In genomic region chr3:196096382-196096953, GRCh38 we compare ENCODE assay signal across 8 cellular contexts. TPM values are rescaled to one million over a fixed set of nuclear protein-coding genes. Genes with fewer than 3 reads are reported as not detected.
DNase-seq lines count a peak whose midpoint lies in the region; ATAC-seq and TF ChIP-seq lines count a peak whose summit lies in the region.

No MANE protein-coding gene starts in this region.

- H3K23ac ChIP-seq in H9 (ENCODE audit: insufficient read length, low read depth, low read length) = no peak overlapping the region

- H3K27me3 Mint-ChIP-seq in H9 (ENCODE audit: low read depth) (peaks cover 1% of the 10 kb centered on the region), HFFc6 (ENCODE audit: insufficient read depth) (peaks cover 16% of the 10 kb centered on the region)

- no peak overlapping the region for H2BK12ac ChIP-seq in H9 (ENCODE audit: insufficient read length, low read depth, low read length)

- no peak overlapping the region for H2BK120ac ChIP-seq in H9 (ENCODE audit: low read depth, low read length, poor library complexity, severe bottlenecking)

- no peak overlapping the region for H3K56ac ChIP-seq in H9 (ENCODE audit: insufficient read length, low read depth, low read length)

- H3K79me2 ChIP-seq in H9 (ENCODE audit: insufficient read depth, low read length) = no peaks in the 10 kb centered on the region

- H4K91ac ChIP-seq in H9 (ENCODE audit: insufficient read length, low read depth, low read length) = no peak overlapping the region

- H4K20me1 ChIP-seq in H9 (ENCODE audit: control insufficient read depth, insufficient read depth, insufficient read length) = no peaks in the 10 kb centered on the region

- H2BK20ac ChIP-seq in H9 (ENCODE audit: low read depth, low read length, poor library complexity, severe bottlenecking) = no peak overlapping the region

- H3K4me3 Mint-ChIP-seq in H9 (no peak overlapping the region), HFFc6 (no peak overlapping the region)

- no peaks in the 10 kb centered on the region for H3K9me3 ChIP-seq in H9 (ENCODE audit: control insufficient read depth, low read depth, low read length)

- no peak overlapping the region for H3K27ac ChIP-seq in H9 (ENCODE audit: insufficient read length, low read depth, low read length)

- peak overlapping the region; percentile 48 for H3K18ac ChIP-seq in H9 (ENCODE audit: insufficient read length, low read depth, low read length)

- no peak for DNase-seq in H9
- DNase-seq in MV-4-11 (lab: John Stamatoyannopoulos, UW) = peak; percentile 97
- DNase-seq in left ventricle myocardium superior = peak; percentile 68
- no peak for DNase-seq in cortex of kidney (lab: John Stamatoyannopoulos, UW)
- no peak for DNase-seq in foreskin fibroblast
- DNase-seq in NCI-H2171 treated with DMSO at 0.1 percent for 48 hours (lab: John Stamatoyannopoulos, UW) = no peak
- no peak for DNase-seq in HFFc6

- H3K4me2 ChIP-seq in H9 (ENCODE audit: insufficient read depth, insufficient read length, low read length) = no peak overlapping the region

- peak overlapping the region; percentile 73 for H4K8ac ChIP-seq in H9 (replicated peaks; ENCODE audit: insufficient read length, low read depth, low read length)

- H3K4ac ChIP-seq in H9 (ENCODE audit: low read depth, low read length) = no peak overlapping the region

- H3K27me3 ChIP-seq in H9 (ENCODE audit: insufficient read depth, low read length) = no peaks in the 10 kb centered on the region

- no CpG with 5 or more reads among the region's 11 CpGs for WGBS in H9 (ENCODE audit: extremely low coverage, insufficient read length, low lambda C conversion rate)

- H3K4me1 Mint-ChIP-seq in H9 (peaks cover 6 to 8% of the 10 kb centered on the region in 2 experiments), HFFc6 (ENCODE audit: low read depth) (0 out of 2 replicates have a peak, but pooled peaks cover 5% of the 10 kb centered on the region)

- H3K36me3 Mint-ChIP-seq in H9 (ENCODE audit: insufficient read depth in 1 of 3, low read depth in 3 of 3) (no peaks in the 10 kb centered on the region), HFFc6 (ENCODE audit: low read depth) (no peaks in the 10 kb centered on the region)

- H2AFZ ChIP-seq in H9 (ENCODE audit: low read length) = no peak overlapping the region

- no peak overlapping the region for H3K4me3 ChIP-seq in foreskin fibroblast (ENCODE audit: low read depth in 1 of 2, low read length in 2 of 2)

- intact Hi-C loops in left ventricle myocardium superior (cut with micrococcal nuclease) = no loop called here

- TF ChIP-seq CTCF in H9 (conservative IDR thresholded peaks at IDR 0.05) = no peak
- TF ChIP-seq CTCF in foreskin fibroblast (IDR thresholded peaks at IDR 0.05; ENCODE audit: low read depth, low read length) = no peak
- TF ChIP-seq CTCF in HFFc6 (IDR thresholded peaks at IDR 0.05) = no peak

- H3K79me1 ChIP-seq in H9 (ENCODE audit: insufficient read depth, low read depth, low read length, poor library complexity, severe bottlenecking) = no peaks in the 10 kb centered on the region

- peak; percentile 44 for ATAC-seq in GM18499 (IDR thresholded peaks at IDR 0.05; ENCODE audit: insufficient read depth, unreplicated experiment)
- peak; percentile 97 for ATAC-seq in left ventricle myocardium superior

- no peak overlapping the region for H2AK5ac ChIP-seq in H9 (ENCODE audit: insufficient read length, low read length)

- no peak overlapping the region for H4K5ac ChIP-seq in H9 (ENCODE audit: insufficient read length, low read depth, low read length)

- H3K9me3 Mint-ChIP-seq in H9 = no peaks in the 10 kb centered on the region
- H3K9me3 Mint-ChIP-seq in HFFc6 = no peaks in the 10 kb centered on the region

- H3K9ac ChIP-seq in H9 (ENCODE audit: extremely low read depth, insufficient read length, low read length) = no peak overlapping the region

- no peak overlapping the region for H2BK5ac ChIP-seq in H9 (ENCODE audit: insufficient read length, low read length)

- H3K4me1 ChIP-seq in H9 (ENCODE audit: insufficient read depth, low read length) = no peaks in the 10 kb centered on the region

- no peak overlapping the region for H3T11ph ChIP-seq in H9 (ENCODE audit: low read length)

- H2BK15ac ChIP-seq in H9 (ENCODE audit: low read depth, low read length) = no peak overlapping the region

- H3K14ac ChIP-seq in H9 (ENCODE audit: insufficient read depth, low read length) = no peak overlapping the region

- H3K27ac Mint-ChIP-seq in H9 (peak overlapping the region in 2 of 3 experiments; percentile 82 to 88; a peak in 4 of 7 replicates), HFFc6 (no peak overlapping the region)

- no peaks in the 10 kb centered on the region for H3K23me2 ChIP-seq in H9 (ENCODE audit: insufficient read length, low read depth, low read length, poor library complexity, severe bottlenecking)

RNA-seq across cellular contexts. Expression of gene TFRC, which starts 14.6 kb away (rescaled TPM):
- total RNA-seq in H9 (2021) = 131 and 135 TPM in 2 replicates
- total RNA-seq in left ventricle myocardium superior = 61.2 TPM
- 100 to 1,000 TPM; 119 to 144 (median 132) TPM for total RNA-seq in HFFc6 (2021; fragmentation: NEBNext Ultra II Directional; extraction: Animal tissue kit (Norgen Biotek cat#: 25700))

Comparison
In these comparisons a context has a peak if more than half of its experiments do, and no peak if none do; other contexts are left out.
1. DNase-seq: peak in MV-4-11 (single experiment) and left ventricle myocardium superior (single experiment); none in H9 (single experiment), cortex of kidney (single experiment), foreskin fibroblast (0 of 2), NCI-H2171 treated with DMSO at 0.1 percent for 48 hours (single experiment) and HFFc6 (single experiment).